In the genomic region with DNA sequence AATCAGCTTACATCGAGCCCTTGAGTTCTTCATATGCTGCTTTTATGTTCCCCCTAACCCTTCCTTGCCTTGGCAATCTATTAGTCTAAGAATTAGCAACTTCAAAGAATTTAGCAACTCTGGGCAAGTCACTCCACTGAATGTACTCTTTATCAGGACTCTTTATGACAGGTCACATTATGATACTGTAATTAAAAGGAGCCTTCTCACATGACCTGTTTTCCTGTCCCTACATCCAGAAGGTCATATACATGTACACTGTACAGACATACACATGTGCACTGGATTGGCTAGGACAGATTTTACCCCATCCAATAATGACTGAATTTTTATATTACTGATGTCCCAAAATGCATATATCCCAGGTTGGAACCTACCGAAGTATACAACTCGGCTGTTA, we compare ENCODE assay signal across 18 cellular contexts.
DNase-seq lines count a peak whose midpoint lies in the region; ATAC-seq and TF ChIP-seq lines count a peak whose summit lies in the region.
"Had no signal": no experiment of that assay in that cellular context is flagged by ENCODE, and none has a peak within 500 bp of the region (broad histone marks: within the 10 kb centered on the region; RNA-seq: fewer than 3 reads in every experiment).

No MANE protein-coding gene starts in this region.

- peaks cover 50 to 63% of the 10 kb centered on the region in 2 experiments for H3K4me1 ChIP-seq in neutrophil (ENCODE audit: control insufficient read depth in 1 of 2, insufficient read depth in 1 of 2, low read depth in 1 of 2, low read length in 1 of 2)

- peaks cover 73 to 85% of the 10 kb centered on the region in 2 donors for H3K4me1 Mint-ChIP-seq in natural killer cell
- H3K4me1 Mint-ChIP-seq in natural killer cell treated with Interleukin-12 subunit alpha and Interleukin-12 subunit beta and Interleukin-15 and Interleukin-18, amount 100 ng/mL, for 72 hours (ENCODE audit: low read depth in 2 of 2) = peaks cover 62 to 65% of the 10 kb centered on the region in 2 donors

- no peak for TF ChIP-seq CTCF in natural killer cell (IDR thresholded peaks at IDR 0.05)
- no peak for TF ChIP-seq CTCF in VCaP (conservative IDR thresholded peaks at IDR 0.05)
- no peak for TF ChIP-seq CTCF in neutrophil (IDR thresholded peaks at IDR 0.05)

- H3K4me3 ChIP-seq in neutrophil (ENCODE audit: low read depth in 1 of 2, low read length in 1 of 2) = no peak overlapping the region
- H3K4me3 ChIP-seq: PC-9 had no signal

- ATAC-seq in natural killer cell (no peak), Right ventricle myocardium superior (ENCODE audit: poor library complexity) (no peak)
- no peak for ATAC-seq in natural killer cell treated with Interleukin-12 subunit alpha and Interleukin-12 subunit beta and Interleukin-15 and Interleukin-18, amount 100 ng/mL, for 72 hours
- ATAC-seq: HCT116 had no signal

- H3K27me3 ChIP-seq in neutrophil = no peaks in the 10 kb centered on the region

- no peak for DNase-seq in natural killer cell
- DNase-seq in natural killer cell treated with Interleukin-12 subunit alpha and Interleukin-12 subunit beta and Interleukin-15 and Interleukin-18, amount 100 ng/mL, for 72 hours (ENCODE audit: low spot score) = no peak
- no peak for DNase-seq in activated CD4-positive, alpha-beta T cell treated with anti-CD3 and anti-CD28 coated beads, Interleukin-2, amount 50 U/mL, for 1 hour
- DNase-seq in DMS79 (lab: John Stamatoyannopoulos, UW) = no peak
- no peak for DNase-seq in Right ventricle myocardium superior
- DNase-seq: CD4-positive, alpha-beta memory T cell; KG1; NCI-H1092 treated with DMSO at 0.1 percent for 48 hours; NCI-H146; NCI-H2029; NCI-H2227 treated with DMSO at 0.1 percent for 48 hours; NCI-H510A; PC-9; RPMI8226; SHP77 treated with DMSO at 0.1 percent for 48 hours had no signal

- H3K27me3 Mint-ChIP-seq in natural killer cell (ENCODE audit: low read depth in 2 of 2) = no peaks in the 10 kb centered on the region
- H3K27me3 Mint-ChIP-seq in natural killer cell treated with Interleukin-12 subunit alpha and Interleukin-12 subunit beta and Interleukin-15 and Interleukin-18, amount 100 ng/mL, for 72 hours = no peaks in the 10 kb centered on the region
- H3K27me3 Mint-ChIP-seq: CD4-positive, alpha-beta memory T cell had no signal

- intact Hi-C loops in natural killer cell (cut with micrococcal nuclease) (no loop called here), Right ventricle myocardium superior (cut with DNase I) (no loop called here)

- H3K27ac ChIP-seq in VCaP (0 out of 2 replicates have a peak overlapping the region, but pooled peaks have one; percentile 7), neutrophil (peak overlapping the region; percentile 52)
- H3K27ac ChIP-seq: PC-9 had no signal

- no peaks in the 10 kb centered on the region for H3K36me3 ChIP-seq in neutrophil

- H3K27ac Mint-ChIP-seq in natural killer cell = peak overlapping the region; percentile 51 to 58
- H3K27ac Mint-ChIP-seq in natural killer cell treated with Interleukin-12 subunit alpha and Interleukin-12 subunit beta and Interleukin-15 and Interleukin-18, amount 100 ng/mL, for 72 hours = no peak overlapping the region

- H3K9me3 ChIP-seq in neutrophil = no peaks in the 10 kb centered on the region

- H3K36me3 Mint-ChIP-seq in natural killer cell = no peaks in the 10 kb centered on the region
- H3K36me3 Mint-ChIP-seq in natural killer cell treated with Interleukin-12 subunit alpha and Interleukin-12 subunit beta and Interleukin-15 and Interleukin-18, amount 100 ng/mL, for 72 hours = no peaks in the 10 kb centered on the region

- no peaks in the 10 kb centered on the region for H3K9me3 Mint-ChIP-seq in natural killer cell
- H3K9me3 Mint-ChIP-seq in natural killer cell treated with Interleukin-12 subunit alpha and Interleukin-12 subunit beta and Interleukin-15 and Interleukin-18, amount 100 ng/mL, for 72 hours = no peaks in the 10 kb centered on the region

- H3K4me3 Mint-ChIP-seq in natural killer cell = no peak overlapping the region
- H3K4me3 Mint-ChIP-seq in natural killer cell treated with Interleukin-12 subunit alpha and Interleukin-12 subunit beta and Interleukin-15 and Interleukin-18, amount 100 ng/mL, for 72 hours = no peak overlapping the region

Comparison
In these comparisons a context has a peak if more than half of its experiments do, and no peak if none do; other contexts are left out.
1. H3K27ac Mint-ChIP-seq: peak in natural killer cell (2 of 2); none in natural killer cell treated with Interleukin-12 subunit alpha and Interleukin-12 subunit beta and Interleukin-15 and Interleukin-18, amount 100 ng/mL, for 72 hours (0 of 2).